In genomic region chr10:97830064-97830463, GRCh38 we compare ENCODE assay signal across 21 cellular contexts. TPM values are rescaled to one million over a fixed set of nuclear protein-coding genes. Genes with fewer than 3 reads are reported as not detected.
DNase-seq lines count a peak whose midpoint lies in the region; ATAC-seq, FAIRE-seq and TF ChIP-seq lines count a peak whose summit lies in the region.
"Had no signal": no experiment of that assay in that cellular context is flagged by ENCODE, and none has a peak within 500 bp of the region (broad histone marks: within the 10 kb centered on the region; RNA-seq: fewer than 3 reads in every experiment).

No MANE protein-coding gene starts in this region.

- H3K4me1 Mint-ChIP-seq in GM23338 = 0 out of 3 replicates have a peak, but pooled peaks cover 2% of the 10 kb centered on the region

- peak; percentile 44 for FAIRE-seq in keratinocyte (lab: Jason Lieb, UNC)
- FAIRE-seq: GM12891 had no signal

- H3K36me3 ChIP-seq in GM23338 (ENCODE audit: insufficient read depth) (no peaks in the 10 kb centered on the region), keratinocyte (ENCODE audit: control insufficient read depth in 2 of 2, extremely low read depth in 1 of 2, insufficient read depth in 2 of 2, low read length in 2 of 2) (no peaks in the 10 kb centered on the region)
- H3K36me3 ChIP-seq: adrenal gland, gastrocnemius medialis, SJCRH30, upper lobe of left lung had no signal

- H3K27me3 ChIP-seq in GM23338 (ENCODE audit: insufficient read depth) (no peaks in the 10 kb centered on the region), keratinocyte (ENCODE audit: control insufficient read depth, extremely low read depth, insufficient read depth, low read length) (peaks cover 4% of the 10 kb centered on the region)
- H3K27me3 ChIP-seq: adrenal gland, dorsolateral prefrontal cortex, gastrocnemius medialis, SJCRH30, upper lobe of left lung had no signal

- TF ChIP-seq CTCF in GM23338 (conservative IDR thresholded peaks at IDR 0.05; ENCODE audit: low read depth in 2 of 2) (no peak), keratinocyte (optimal IDR thresholded peaks at IDR 0.05 in 1 of 3, IDR thresholded peaks at IDR 0.05 in 1 of 3, conservative IDR thresholded peaks at IDR 0.05 in 1 of 3; ENCODE audit: extremely low read depth in 1 of 3, insufficient read depth in 2 of 3, low read length in 3 of 3) (no peak)

- peaks cover 7% of the 10 kb centered on the region for H3K27me3 Mint-ChIP-seq in GM23338 (ENCODE audit: insufficient read depth, low read depth, poor library complexity)

- H3K9ac ChIP-seq in keratinocyte (ENCODE audit: control insufficient read depth, extremely low read depth, insufficient read depth, low read length) = no peak overlapping the region

- H3K4me2 ChIP-seq in GM23338 (no peak overlapping the region), keratinocyte (ENCODE audit: control insufficient read depth, extremely low read depth, insufficient read depth, low read depth, low read length) (no peak overlapping the region)

- dilution Hi-C loops in keratinocyte (cut with MboI; ENCODE audit: extremely low pct_ligation_motif_present, low sequenced_read_pairs) = no loop called here

- intact Hi-C loops in posterior vena cava (cut with DNase I) = no loop called here

- ATAC-seq in GM23338 = peak; percentile 62
- ATAC-seq: HCT116 had no signal

- H3K4me1 ChIP-seq in GM23338 (ENCODE audit: insufficient read depth) = no peaks in the 10 kb centered on the region
- H3K4me1 ChIP-seq in keratinocyte (ENCODE audit: control insufficient read depth, extremely low read depth, insufficient read depth, low read length) = peaks cover 10% of the 10 kb centered on the region
- H3K4me1 ChIP-seq: adrenal gland, Caco-2 had no signal

- peak; percentile 68 for DNase-seq in DMS153 treated with DMSO at 0.1 percent for 48 hours (lab: John Stamatoyannopoulos, UW; ENCODE audit: unreplicated experiment)
- DNase-seq in GM23338 (ENCODE audit: low spot score) = no peak
- DNase-seq in NCI-H510A (lab: John Stamatoyannopoulos, UW) = peak; percentile 79
- no peak for DNase-seq in keratinocyte (ENCODE audit: low read depth, low spot score)
- no peak for DNase-seq in posterior vena cava (ENCODE audit: low spot score)
- DNase-seq in Ammon's horn (ENCODE audit: low spot score) = no peak
- no peak for DNase-seq in epidermal melanocyte (ENCODE audit: insufficient read length, low spot score)
- DNase-seq: activated CD4-positive, CD25-positive, alpha-beta regulatory T cell; adrenal gland; Caco-2; erythroblast; gastrocnemius medialis; NCI-H1694; NCI-H774; SJCRH30; stimulated activated CD4-positive, alpha-beta T cell treated with anti-CD3 and anti-CD28 coated beads, Interleukin-4, amount 100 ng/mL, for 24 hours had no signal

- H3K79me2 ChIP-seq in GM23338 (replicated peaks; ENCODE audit: insufficient read depth) = no peaks in the 10 kb centered on the region
- no peaks in the 10 kb centered on the region for H3K79me2 ChIP-seq in keratinocyte (ENCODE audit: control insufficient read depth, insufficient read depth, low read length)

- H2AFZ ChIP-seq in GM23338 (peak overlapping the region; percentile 76; the same call in 1 of the 2 replicates), keratinocyte (ENCODE audit: control insufficient read depth, low read length) (no peak overlapping the region)

- H3K27ac ChIP-seq in GM23338 (ENCODE audit: low read depth) = no peak overlapping the region
- no peak overlapping the region for H3K27ac ChIP-seq in keratinocyte (ENCODE audit: control insufficient read depth, insufficient read depth, low read length)
- H3K27ac ChIP-seq: adrenal gland, gastrocnemius medialis, SJCRH30, upper lobe of left lung had no signal

- H3K9me3 Mint-ChIP-seq in GM23338 = no peaks in the 10 kb centered on the region

- no peak overlapping the region for H3K4me3 Mint-ChIP-seq in GM23338

- no peaks in the 10 kb centered on the region for H3K36me3 Mint-ChIP-seq in GM23338 (ENCODE audit: low read depth)

- no peak overlapping the region for H3K27ac Mint-ChIP-seq in GM23338

- no peaks in the 10 kb centered on the region for H3K9me3 ChIP-seq in keratinocyte (ENCODE audit: control insufficient read depth, low read depth, low read length)
- H3K9me3 ChIP-seq: adrenal gland, Caco-2, gastrocnemius medialis, SJCRH30, upper lobe of left lung had no signal

- H3K9me1 ChIP-seq in keratinocyte (ENCODE audit: control insufficient read depth, extremely low read depth, insufficient read depth, low read length) = no peaks in the 10 kb centered on the region

- no peak overlapping the region for H3K4me3 ChIP-seq in GM23338
- H3K4me3 ChIP-seq in keratinocyte (ENCODE audit: control insufficient read depth in 2 of 3, extremely low read depth in 1 of 3, insufficient read depth in 2 of 3, low read depth in 1 of 3, low read length in 3 of 3) = no peak overlapping the region
- H3K4me3 ChIP-seq: adrenal gland, dorsolateral prefrontal cortex, gastrocnemius medialis, SJCRH30, upper lobe of left lung had no signal

- 0 out of 2 replicates have a peak, but pooled peaks cover 4% of the 10 kb centered on the region for H3K9me2 ChIP-seq in GM23338 (ENCODE audit: insufficient read depth)

- no peaks in the 10 kb centered on the region for H4K20me1 ChIP-seq in GM23338 (replicated peaks; ENCODE audit: insufficient read depth)
- no peaks in the 10 kb centered on the region for H4K20me1 ChIP-seq in keratinocyte (ENCODE audit: control insufficient read depth, extremely low read depth, insufficient read depth, low read length)

- no peaks in the 10 kb centered on the region for H3F3A ChIP-seq in GM23338 (replicated peaks; ENCODE audit: low read depth)

RNA-seq across cellular contexts. Expression of gene GOLGA7B, which starts 19.6 kb away (rescaled TPM):
- 0.14 and 0.16 TPM in 2 replicates for total RNA-seq in GM23338 (2014; rRNA removed; shearing (Covaris generic))
- polyA plus RNA-seq in GM23338 (2016; fragmentation: Nextera tagmentation; extraction: Ambion mirVana) = 0.15 TPM in 1 of 2 replicates, not detected in the other
- polyA plus RNA-seq in keratinocyte = 3.6 to 6.8 TPM (median 4.9 TPM) in 3 replicates
- 0.94 TPM for polyA plus RNA-seq in keratinocyte (2011; ENCODE audit: low read depth)
- polyA plus RNA-seq in keratinocyte (2011; cell fraction: cytosol; rRNA removed) = 5.6 and 6.1 TPM in 2 replicates
- polyA plus RNA-seq in keratinocyte (2011; cell fraction: nucleus; rRNA removed) = 8.6 and 9.1 TPM in 2 replicates
- polyA plus RNA-seq in keratinocyte (2012; ENCODE audit: low replicate concordance) = 3.3 and 4.7 TPM in 2 replicates
- 8.8 to 18.1 TPM (median 16.5 TPM) in 3 replicates for polyA minus RNA-seq in keratinocyte
- 3.8 TPM for polyA minus RNA-seq in keratinocyte (2011; cell fraction: cytosol; rRNA and poly(A)+ RNA removed)
- polyA minus RNA-seq in keratinocyte (2011; cell fraction: nucleus; rRNA and poly(A)+ RNA removed) = 1.4 and 2.2 TPM in 2 replicates
- total RNA-seq in posterior vena cava = under 1 TPM; 0.19 TPM

RNA-seq across cellular contexts. Expression of gene SFRP5, which starts 58.3 kb away (rescaled TPM):
- 3.5 and 5.1 TPM in 2 replicates for total RNA-seq in GM23338 (2014; rRNA removed; shearing (Covaris generic))
- polyA plus RNA-seq in GM23338 (2016; fragmentation: Nextera tagmentation; extraction: Ambion mirVana) (2.4 and 3.4 TPM in 2 replicates), keratinocyte (not detected in 3 replicates)
- not detected for polyA plus RNA-seq in keratinocyte (2011; ENCODE audit: low read depth)
- polyA plus RNA-seq in keratinocyte (2011; cell fraction: cytosol; rRNA removed) = not detected in 2 replicates
- not detected in 2 replicates for polyA plus RNA-seq in keratinocyte (2011; cell fraction: nucleus; rRNA removed)
- polyA plus RNA-seq in keratinocyte (2012; ENCODE audit: low replicate concordance) = 0.11 TPM in 1 of 2 replicates, not detected in the other
- polyA minus RNA-seq in keratinocyte = not detected in 3 replicates
- polyA minus RNA-seq in keratinocyte (2011; cell fraction: cytosol; rRNA and poly(A)+ RNA removed) = not detected
- polyA minus RNA-seq in keratinocyte (2011; cell fraction: nucleus; rRNA and poly(A)+ RNA removed) = not detected in 2 replicates
- total RNA-seq in posterior vena cava = under 1 TPM; 0.38 to 0.56 TPM
- total RNA-seq: SJCRH30; T-helper 2 cell treated with Interferon-gamma antibody and Interleukin-4, amounts not matched to agents 100 ng/mL and 5 ng/mL, for 36 hours had no signal

Comparison
In these comparisons a context has a peak if more than half of its experiments do, and no peak if none do; other contexts are left out.
1. DNase-seq: peak in DMS153 treated with DMSO at 0.1 percent for 48 hours (single experiment) and NCI-H510A (single experiment); none in GM23338 (single experiment), keratinocyte (single experiment), posterior vena cava (single experiment), Ammon's horn (single experiment) and epidermal melanocyte (single experiment).